Comparison of ENCODE assay signal across 1 cellular context in genomic region chr4:18020671-18021469, GRCh38.
TF ChIP-seq lines count a peak whose summit lies in the region.

No MANE protein-coding gene starts in this region.

TF ChIP-seq in K562, 482 proteins besides CTCF, POLR2A, EP300 and RAD21 (continued from another document):
- TF ChIP-seq, protein P1, sequence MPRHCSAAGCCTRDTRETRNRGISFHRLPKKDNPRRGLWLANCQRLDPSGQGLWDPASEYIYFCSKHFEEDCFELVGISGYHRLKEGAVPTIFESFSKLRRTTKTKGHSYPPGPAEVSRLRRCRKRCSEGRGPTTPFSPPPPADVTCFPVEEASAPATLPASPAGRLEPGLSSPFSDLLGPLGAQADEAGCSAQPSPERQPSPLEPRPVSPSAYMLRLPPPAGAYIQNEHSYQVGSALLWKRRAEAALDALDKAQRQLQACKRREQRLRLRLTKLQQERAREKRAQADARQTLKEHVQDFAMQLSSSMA (CRISPR knock-in tag; IDR thresholded peaks at IDR 0.05): no peak
- TF ChIP-seq MYBL2 (IDR thresholded peaks at IDR 0.05; ENCODE audit: low read depth) (peak; percentile 91), MYBL2 (CRISPR knock-in tag; IDR thresholded peaks at IDR 0.05; ENCODE audit: borderline replicate concordance) (no peak), JUN (IDR thresholded peaks at IDR 0.05; ENCODE audit: borderline replicate concordance, low read depth, low read length) (no peak), JUN (CRISPR knock-in tag; IDR thresholded peaks at IDR 0.05; ENCODE audit: borderline replicate concordance) (no peak), SMC3 (conservative IDR thresholded peaks at IDR 0.05; ENCODE audit: insufficient read depth, low read depth, low read length) (no peak), PHB (CRISPR knock-in tag; IDR thresholded peaks at IDR 0.05) (no peak), MYC (IDR thresholded peaks at IDR 0.05; ENCODE audit: low read depth, low read length) (no peak), MYC (CRISPR knock-in tag; IDR thresholded peaks at IDR 0.05; ENCODE audit: borderline replicate concordance, low read depth) (no peak), CREM (IDR thresholded peaks at IDR 0.05; ENCODE audit: low read depth) (no peak), NCOR1 (IDR thresholded peaks at IDR 0.05) (no peak), ETV5 (CRISPR knock-in tag; IDR thresholded peaks at IDR 0.05; ENCODE audit: low read depth) (no peak), HMG20A (CRISPR knock-in tag; conservative IDR thresholded peaks at IDR 0.05) (no peak), NCOA1 (IDR thresholded peaks at IDR 0.05; ENCODE audit: low read depth) (no peak), THRAP3 (IDR thresholded peaks at IDR 0.05; ENCODE audit: borderline replicate concordance) (no peak), SETDB1 (IDR thresholded peaks at IDR 0.05; ENCODE audit: low read length) (no peak), HDAC8 (tag; IDR thresholded peaks at IDR 0.05) (no peak), ZNF124 (CRISPR knock-in tag; IDR thresholded peaks at IDR 0.05) (no peak), ETV1 (tag; conservative IDR thresholded peaks at IDR 0.05; ENCODE audit: low read depth) (no peak), CBX5 (IDR thresholded peaks at IDR 0.05; ENCODE audit: borderline replicate concordance, low read depth) (no peak), SRF (CRISPR knock-in tag; IDR thresholded peaks at IDR 0.05) (no peak), CBFB (CRISPR knock-in tag; IDR thresholded peaks at IDR 0.05) (no peak), POLR3A (IDR thresholded peaks at IDR 0.05; ENCODE audit: borderline replicate concordance, extremely low read depth, insufficient read depth, insufficient read length) (no peak)
- TF ChIP-seq, protein P2, sequence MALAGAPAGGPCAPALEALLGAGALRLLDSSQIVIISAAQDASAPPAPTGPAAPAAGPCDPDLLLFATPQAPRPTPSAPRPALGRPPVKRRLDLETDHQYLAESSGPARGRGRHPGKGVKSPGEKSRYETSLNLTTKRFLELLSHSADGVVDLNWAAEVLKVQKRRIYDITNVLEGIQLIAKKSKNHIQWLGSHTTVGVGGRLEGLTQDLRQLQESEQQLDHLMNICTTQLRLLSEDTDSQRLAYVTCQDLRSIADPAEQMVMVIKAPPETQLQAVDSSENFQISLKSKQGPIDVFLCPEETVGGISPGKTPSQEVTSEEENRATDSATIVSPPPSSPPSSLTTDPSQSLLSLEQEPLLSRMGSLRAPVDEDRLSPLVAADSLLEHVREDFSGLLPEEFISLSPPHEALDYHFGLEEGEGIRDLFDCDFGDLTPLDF (CRISPR knock-in tag; IDR thresholded peaks at IDR 0.05): no peak
- TF ChIP-seq, protein P3, sequence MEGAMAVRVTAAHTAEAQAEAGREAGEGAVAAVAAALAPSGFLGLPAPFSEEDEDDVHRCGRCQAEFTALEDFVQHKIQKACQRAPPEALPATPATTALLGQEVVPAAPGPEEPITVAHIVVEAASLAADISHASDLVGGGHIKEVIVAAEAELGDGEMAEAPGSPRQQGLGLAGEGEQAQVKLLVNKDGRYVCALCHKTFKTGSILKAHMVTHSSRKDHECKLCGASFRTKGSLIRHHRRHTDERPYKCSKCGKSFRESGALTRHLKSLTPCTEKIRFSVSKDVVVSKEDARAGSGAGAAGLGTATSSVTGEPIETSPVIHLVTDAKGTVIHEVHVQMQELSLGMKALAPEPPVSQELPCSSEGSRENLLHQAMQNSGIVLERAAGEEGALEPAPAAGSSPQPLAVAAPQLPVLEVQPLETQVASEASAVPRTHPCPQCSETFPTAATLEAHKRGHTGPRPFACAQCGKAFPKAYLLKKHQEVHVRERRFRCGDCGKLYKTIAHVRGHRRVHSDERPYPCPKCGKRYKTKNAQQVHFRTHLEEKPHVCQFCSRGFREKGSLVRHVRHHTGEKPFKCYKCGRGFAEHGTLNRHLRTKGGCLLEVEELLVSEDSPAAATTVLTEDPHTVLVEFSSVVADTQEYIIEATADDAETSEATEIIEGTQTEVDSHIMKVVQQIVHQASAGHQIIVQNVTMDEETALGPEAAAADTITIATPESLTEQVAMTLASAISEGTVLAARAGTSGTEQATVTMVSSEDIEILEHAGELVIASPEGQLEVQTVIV (CRISPR knock-in tag; IDR thresholded peaks at IDR 0.05; ENCODE audit: borderline replicate concordance): no peak
- TF ChIP-seq, protein P4, sequence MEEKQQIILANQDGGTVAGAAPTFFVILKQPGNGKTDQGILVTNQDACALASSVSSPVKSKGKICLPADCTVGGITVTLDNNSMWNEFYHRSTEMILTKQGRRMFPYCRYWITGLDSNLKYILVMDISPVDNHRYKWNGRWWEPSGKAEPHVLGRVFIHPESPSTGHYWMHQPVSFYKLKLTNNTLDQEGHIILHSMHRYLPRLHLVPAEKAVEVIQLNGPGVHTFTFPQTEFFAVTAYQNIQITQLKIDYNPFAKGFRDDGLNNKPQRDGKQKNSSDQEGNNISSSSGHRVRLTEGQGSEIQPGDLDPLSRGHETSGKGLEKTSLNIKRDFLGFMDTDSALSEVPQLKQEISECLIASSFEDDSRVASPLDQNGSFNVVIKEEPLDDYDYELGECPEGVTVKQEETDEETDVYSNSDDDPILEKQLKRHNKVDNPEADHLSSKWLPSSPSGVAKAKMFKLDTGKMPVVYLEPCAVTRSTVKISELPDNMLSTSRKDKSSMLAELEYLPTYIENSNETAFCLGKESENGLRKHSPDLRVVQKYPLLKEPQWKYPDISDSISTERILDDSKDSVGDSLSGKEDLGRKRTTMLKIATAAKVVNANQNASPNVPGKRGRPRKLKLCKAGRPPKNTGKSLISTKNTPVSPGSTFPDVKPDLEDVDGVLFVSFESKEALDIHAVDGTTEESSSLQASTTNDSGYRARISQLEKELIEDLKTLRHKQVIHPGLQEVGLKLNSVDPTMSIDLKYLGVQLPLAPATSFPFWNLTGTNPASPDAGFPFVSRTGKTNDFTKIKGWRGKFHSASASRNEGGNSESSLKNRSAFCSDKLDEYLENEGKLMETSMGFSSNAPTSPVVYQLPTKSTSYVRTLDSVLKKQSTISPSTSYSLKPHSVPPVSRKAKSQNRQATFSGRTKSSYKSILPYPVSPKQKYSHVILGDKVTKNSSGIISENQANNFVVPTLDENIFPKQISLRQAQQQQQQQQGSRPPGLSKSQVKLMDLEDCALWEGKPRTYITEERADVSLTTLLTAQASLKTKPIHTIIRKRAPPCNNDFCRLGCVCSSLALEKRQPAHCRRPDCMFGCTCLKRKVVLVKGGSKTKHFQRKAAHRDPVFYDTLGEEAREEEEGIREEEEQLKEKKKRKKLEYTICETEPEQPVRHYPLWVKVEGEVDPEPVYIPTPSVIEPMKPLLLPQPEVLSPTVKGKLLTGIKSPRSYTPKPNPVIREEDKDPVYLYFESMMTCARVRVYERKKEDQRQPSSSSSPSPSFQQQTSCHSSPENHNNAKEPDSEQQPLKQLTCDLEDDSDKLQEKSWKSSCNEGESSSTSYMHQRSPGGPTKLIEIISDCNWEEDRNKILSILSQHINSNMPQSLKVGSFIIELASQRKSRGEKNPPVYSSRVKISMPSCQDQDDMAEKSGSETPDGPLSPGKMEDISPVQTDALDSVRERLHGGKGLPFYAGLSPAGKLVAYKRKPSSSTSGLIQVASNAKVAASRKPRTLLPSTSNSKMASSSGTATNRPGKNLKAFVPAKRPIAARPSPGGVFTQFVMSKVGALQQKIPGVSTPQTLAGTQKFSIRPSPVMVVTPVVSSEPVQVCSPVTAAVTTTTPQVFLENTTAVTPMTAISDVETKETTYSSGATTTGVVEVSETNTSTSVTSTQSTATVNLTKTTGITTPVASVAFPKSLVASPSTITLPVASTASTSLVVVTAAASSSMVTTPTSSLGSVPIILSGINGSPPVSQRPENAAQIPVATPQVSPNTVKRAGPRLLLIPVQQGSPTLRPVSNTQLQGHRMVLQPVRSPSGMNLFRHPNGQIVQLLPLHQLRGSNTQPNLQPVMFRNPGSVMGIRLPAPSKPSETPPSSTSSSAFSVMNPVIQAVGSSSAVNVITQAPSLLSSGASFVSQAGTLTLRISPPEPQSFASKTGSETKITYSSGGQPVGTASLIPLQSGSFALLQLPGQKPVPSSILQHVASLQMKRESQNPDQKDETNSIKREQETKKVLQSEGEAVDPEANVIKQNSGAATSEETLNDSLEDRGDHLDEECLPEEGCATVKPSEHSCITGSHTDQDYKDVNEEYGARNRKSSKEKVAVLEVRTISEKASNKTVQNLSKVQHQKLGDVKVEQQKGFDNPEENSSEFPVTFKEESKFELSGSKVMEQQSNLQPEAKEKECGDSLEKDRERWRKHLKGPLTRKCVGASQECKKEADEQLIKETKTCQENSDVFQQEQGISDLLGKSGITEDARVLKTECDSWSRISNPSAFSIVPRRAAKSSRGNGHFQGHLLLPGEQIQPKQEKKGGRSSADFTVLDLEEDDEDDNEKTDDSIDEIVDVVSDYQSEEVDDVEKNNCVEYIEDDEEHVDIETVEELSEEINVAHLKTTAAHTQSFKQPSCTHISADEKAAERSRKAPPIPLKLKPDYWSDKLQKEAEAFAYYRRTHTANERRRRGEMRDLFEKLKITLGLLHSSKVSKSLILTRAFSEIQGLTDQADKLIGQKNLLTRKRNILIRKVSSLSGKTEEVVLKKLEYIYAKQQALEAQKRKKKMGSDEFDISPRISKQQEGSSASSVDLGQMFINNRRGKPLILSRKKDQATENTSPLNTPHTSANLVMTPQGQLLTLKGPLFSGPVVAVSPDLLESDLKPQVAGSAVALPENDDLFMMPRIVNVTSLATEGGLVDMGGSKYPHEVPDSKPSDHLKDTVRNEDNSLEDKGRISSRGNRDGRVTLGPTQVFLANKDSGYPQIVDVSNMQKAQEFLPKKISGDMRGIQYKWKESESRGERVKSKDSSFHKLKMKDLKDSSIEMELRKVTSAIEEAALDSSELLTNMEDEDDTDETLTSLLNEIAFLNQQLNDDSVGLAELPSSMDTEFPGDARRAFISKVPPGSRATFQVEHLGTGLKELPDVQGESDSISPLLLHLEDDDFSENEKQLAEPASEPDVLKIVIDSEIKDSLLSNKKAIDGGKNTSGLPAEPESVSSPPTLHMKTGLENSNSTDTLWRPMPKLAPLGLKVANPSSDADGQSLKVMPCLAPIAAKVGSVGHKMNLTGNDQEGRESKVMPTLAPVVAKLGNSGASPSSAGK (IDR thresholded peaks at IDR 0.05): no peak
- TF ChIP-seq, protein P5, sequence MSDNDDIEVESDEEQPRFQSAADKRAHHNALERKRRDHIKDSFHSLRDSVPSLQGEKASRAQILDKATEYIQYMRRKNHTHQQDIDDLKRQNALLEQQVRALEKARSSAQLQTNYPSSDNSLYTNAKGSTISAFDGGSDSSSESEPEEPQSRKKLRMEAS (CRISPR knock-in tag; IDR thresholded peaks at IDR 0.05): no peak
